ENCODE assay signal across 8 cellular contexts in the genomic region with DNA sequence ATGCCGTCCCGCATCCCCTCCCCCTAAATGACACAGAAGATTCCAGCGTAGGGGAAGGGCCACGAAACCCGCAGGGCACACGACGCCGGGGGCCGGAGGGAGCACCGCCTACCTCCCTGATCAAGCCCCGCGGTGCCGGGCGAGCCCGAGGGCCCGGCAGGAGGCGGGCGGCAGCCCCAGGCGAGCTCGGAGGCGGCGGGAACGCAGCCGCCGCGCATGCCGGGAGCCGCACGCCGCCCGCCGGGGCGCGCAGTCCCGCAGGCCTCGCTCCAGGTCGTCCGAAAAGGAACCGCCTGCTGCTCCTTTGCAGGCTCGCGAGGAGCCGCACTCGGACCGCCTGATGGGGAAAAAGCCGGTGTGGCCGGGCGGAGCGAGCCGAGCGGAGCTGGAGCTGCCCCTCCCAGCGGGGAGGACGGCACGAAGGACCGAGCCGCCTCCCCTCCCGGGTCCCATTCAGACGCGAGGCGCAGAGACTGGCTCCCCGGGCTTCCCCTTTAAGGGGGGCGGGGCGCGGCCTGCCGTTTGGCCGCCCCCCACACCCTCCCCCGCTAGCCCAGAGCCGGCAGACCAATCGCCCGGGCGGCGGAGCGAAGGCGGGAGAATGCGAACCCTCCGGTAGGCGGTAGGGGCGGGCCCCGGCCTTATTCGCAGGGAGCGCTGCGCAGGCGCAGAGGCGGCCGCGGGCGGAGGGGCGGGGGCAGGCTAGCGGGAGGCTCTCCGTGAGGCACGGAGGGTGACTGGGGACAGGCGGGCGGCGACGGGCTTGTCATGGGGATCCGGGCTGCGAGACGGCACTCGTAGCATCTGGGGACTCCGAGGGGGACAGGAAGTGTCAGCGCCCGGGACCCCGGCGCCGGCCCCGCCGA. TPM values are rescaled to one million over a fixed set of nuclear protein-coding genes. Genes with fewer than 3 reads are reported as not detected.
DNase-seq lines count a peak whose midpoint lies in the region; ATAC-seq and TF ChIP-seq lines count a peak whose summit lies in the region.

No MANE protein-coding gene starts in this region.

- intact Hi-C loops in Right ventricle myocardium superior (cut with DNase I): no loop called here
- intact Hi-C loops in transverse colon (cut with DNase I; ENCODE audit: low total_unique reads): loop anchor here (2.0 kb wide), 2 partner anchors 59 to 155 kb away; a partner anchor contains a TSS

- H3K4me3 ChIP-seq in GM12864 (ENCODE audit: low read depth, low read length) (peak overlapping the region; percentile 97), parathyroid adenoma (ENCODE audit: low read depth, low read length) (peak overlapping the region; percentile 88), transverse colon (peak overlapping the region; percentile 70 to 91 (median 82))

- no peaks in the 10 kb centered on the region for H3K79me2 ChIP-seq in parathyroid adenoma

- no peak for TF ChIP-seq EP300 in transverse colon (IDR thresholded peaks at IDR 0.05; ENCODE audit: low read depth)

- peak overlapping the region; percentile 96 for H3K27ac ChIP-seq in parathyroid adenoma
- H3K27ac ChIP-seq in transverse colon: peak overlapping the region; percentile 93 to 98 (median 97)

- H3K9ac ChIP-seq in parathyroid adenoma: no peak overlapping the region

- H3K9me3 ChIP-seq in parathyroid adenoma (ENCODE audit: control insufficient read depth, low read length) (no peaks in the 10 kb centered on the region), transverse colon (no peaks in the 10 kb centered on the region)

- peak; percentile 74 for ATAC-seq in HG02642 (IDR thresholded peaks at IDR 0.05; ENCODE audit: poor library complexity, unreplicated experiment)
- peak; percentile 96 for ATAC-seq in Right ventricle myocardium superior (ENCODE audit: poor library complexity)

- no peaks in the 10 kb centered on the region for H3K27me3 ChIP-seq in parathyroid adenoma (ENCODE audit: control insufficient read depth, insufficient read depth, low read length)
- H3K27me3 ChIP-seq in transverse colon: no peaks in the 10 kb centered on the region

- H3K4me2 ChIP-seq in parathyroid adenoma (ENCODE audit: low read length): peak overlapping the region; percentile 99

- in situ Hi-C loops in transverse colon (cut with MboI; ENCODE audit: low pct_ligation_motif_present in 1 of 4, low pct_unique_long_range_greater_than_20kb in 1 of 4, low sequenced_read_pairs in 3 of 4): loop anchor here in 1 of 4 donors (10.0 kb wide), 1 partner anchor 151 kb away; a partner anchor contains a TSS

- WGBS in transverse colon (ENCODE audit: low coverage in 1 of 2), 2 donors: 0% methylated on average over 46 of the region's 106 CpGs; no CpG with 5 or more reads in 1 of the 2 donors

- H3K4me1 ChIP-seq in parathyroid adenoma: no peaks in the 10 kb centered on the region
- peaks cover 13 to 36% (median 21%) of the 10 kb centered on the region in 4 donors for H3K4me1 ChIP-seq in transverse colon

- H3K36me3 ChIP-seq in parathyroid adenoma (ENCODE audit: control insufficient read depth, insufficient read depth, low read length) (no peaks in the 10 kb centered on the region), transverse colon (no peaks in the 10 kb centered on the region)

- DNase-seq in GM12864 (ENCODE audit: low read depth): peak; percentile 87
- DNase-seq in NCI-H1105 (lab: John Stamatoyannopoulos, UW): peak; percentile 89
- peak; percentile 95 for DNase-seq in SKM-1 treated with dmso at 0.1 percent for 144 hours (lab: John Stamatoyannopoulos, UW; ENCODE audit: unreplicated experiment)
- DNase-seq in activated naive CD8-positive, alpha-beta T cell treated with anti-CD3 and anti-CD28 coated beads, Interleukin-2, amount 50 U/mL, for 16 hours (ENCODE audit: low read depth, low spot score): peak; percentile 99
- DNase-seq in Right ventricle myocardium superior: peak; percentile 100
- peak; percentile 99 for DNase-seq in transverse colon

- H2AFZ ChIP-seq in parathyroid adenoma: peak overlapping the region; percentile 90

- peak; percentile 84 for TF ChIP-seq POLR2A in transverse colon (IDR thresholded peaks at IDR 0.05)

- no peak for TF ChIP-seq CTCF in GM12864 (IDR thresholded peaks at IDR 0.05; ENCODE audit: low read depth, low read length, missing control alignments)
- TF ChIP-seq CTCF in parathyroid adenoma (IDR thresholded peaks at IDR 0.05): peak; percentile 15
- TF ChIP-seq CTCF in transverse colon (IDR thresholded peaks at IDR 0.05): peak in 2 of 5 experiments; percentile 36 to 50

RNA-seq across cellular contexts. Expression of a gene that starts 0.6 kb away (rescaled TPM):
- total RNA-seq in Right ventricle myocardium superior (7.0 TPM), transverse colon (10 to 100 TPM in 2 of 4 donors, not detected in 2; 15.4 to 16.9 TPM)

RNA-seq across cellular contexts. Expression of a gene that starts 59.9 kb away (rescaled TPM):
- total RNA-seq in Right ventricle myocardium superior: 8.7 TPM
- 10 to 100 TPM; 13.9 to 26.2 (median 24.7) TPM for total RNA-seq in transverse colon

Comparison
In these comparisons a context has a peak if more than half of its experiments do, and no peak if none do; other contexts are left out.
1. Peak in every context shown above with its lines: DNase-seq, ATAC-seq, H3K4me3 ChIP-seq and H3K27ac ChIP-seq.